8 cellular contexts compared by ENCODE assay signal in the genomic region with DNA sequence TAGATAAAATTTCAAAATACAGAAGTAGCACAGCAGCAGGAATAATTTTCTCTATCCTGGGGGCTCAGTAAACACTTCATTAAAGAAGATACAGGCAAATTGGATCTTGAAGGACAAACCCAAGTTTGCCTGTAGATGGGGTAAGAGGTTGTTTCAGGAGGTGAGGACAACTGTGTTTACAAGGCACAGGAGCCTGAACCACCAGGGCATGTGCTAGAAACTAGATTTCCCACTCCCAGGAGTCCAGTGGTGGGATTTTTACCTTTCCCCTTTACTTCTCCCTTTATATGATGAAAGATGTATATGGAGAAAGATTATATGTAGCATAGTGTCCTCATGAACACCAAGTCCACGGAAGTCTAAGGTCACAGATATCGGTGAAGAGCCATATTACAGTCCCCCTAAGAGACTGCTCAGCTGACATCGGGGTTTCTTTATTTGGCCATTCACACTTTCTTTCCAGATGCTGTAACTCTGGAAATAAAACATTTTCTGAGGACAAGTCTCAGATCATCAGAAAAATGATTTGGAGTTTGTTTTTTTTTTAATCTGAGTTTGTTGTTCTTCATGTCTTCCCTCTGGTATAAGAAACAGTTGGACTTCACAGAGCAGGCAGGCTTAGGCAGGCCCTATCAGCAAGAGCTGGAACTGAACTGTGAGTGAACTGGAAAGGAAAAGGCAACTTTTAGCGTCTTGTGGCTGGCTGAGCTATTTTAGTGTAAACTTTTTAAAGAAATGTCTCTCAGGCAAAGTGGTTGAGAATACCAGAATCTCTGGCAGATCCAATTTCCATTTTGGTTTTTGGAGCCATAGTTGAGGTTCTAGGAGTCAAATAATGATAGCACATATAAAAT. TPM values are rescaled to one million over a fixed set of nuclear protein-coding genes. Genes with fewer than 3 reads are reported as not detected.
DNase-seq lines count a peak whose midpoint lies in the region; ATAC-seq and TF ChIP-seq lines count a peak whose summit lies in the region.

No MANE protein-coding gene starts in this region.

- no peaks in the 10 kb centered on the region for H3K9me3 Mint-ChIP-seq in activated T-cell treated with anti-CD3 and anti-CD28 coated beads, Interleukin-2, amount 50 U/mL, for 24 hours
- no peaks in the 10 kb centered on the region for H3K9me3 Mint-ChIP-seq in natural killer cell

- no peaks in the 10 kb centered on the region for H3K4me1 ChIP-seq in body of pancreas

- no peaks in the 10 kb centered on the region for H3K27me3 ChIP-seq in body of pancreas

- ATAC-seq in natural killer cell, result peak; percentile 75 to 91 (median 88)
- no peak for ATAC-seq in body of pancreas
- ATAC-seq in HG03469 (IDR thresholded peaks at IDR 0.05; ENCODE audit: unreplicated experiment), result no peak

- intact Hi-C loops in natural killer cell (cut with micrococcal nuclease), result loop anchor here (1.0 to 2.0 kb wide), 3 partner anchors 9 to 136 kb away; no protein-coding TSS in a partner anchor
- intact Hi-C loops in body of pancreas (cut with DNase I), result no loop called here

- H3K4me3 Mint-ChIP-seq in activated T-cell treated with anti-CD3 and anti-CD28 coated beads, Interleukin-2, amount 50 U/mL, for 24 hours, result no peak overlapping the region
- no peak overlapping the region for H3K4me3 Mint-ChIP-seq in natural killer cell

- no peaks in the 10 kb centered on the region for H3K36me3 Mint-ChIP-seq in activated T-cell treated with anti-CD3 and anti-CD28 coated beads, Interleukin-2, amount 50 U/mL, for 24 hours (ENCODE audit: low read depth)
- no peaks in the 10 kb centered on the region for H3K36me3 Mint-ChIP-seq in natural killer cell

- TF ChIP-seq CTCF in natural killer cell (IDR thresholded peaks at IDR 0.05) (peak; percentile 74), body of pancreas (IDR thresholded peaks at IDR 0.05) (peak in 1 of 7 experiments; percentile 23)

- no peaks in the 10 kb centered on the region for H3K9me3 ChIP-seq in body of pancreas

- H3K4me1 Mint-ChIP-seq in activated T-cell treated with anti-CD3 and anti-CD28 coated beads, Interleukin-2, amount 50 U/mL, for 24 hours (ENCODE audit: low read depth), result peaks cover 58% of the 10 kb centered on the region
- H3K4me1 Mint-ChIP-seq in natural killer cell, result peaks cover 54 to 60% of the 10 kb centered on the region in 2 donors

- H3K36me3 ChIP-seq in body of pancreas (replicated peaks in 1 of 2; ENCODE audit: insufficient read depth in 1 of 2, low read depth in 2 of 2), result no peaks in the 10 kb centered on the region

- DNase-seq in activated T-cell treated with anti-CD3 and anti-CD28 coated beads, Interleukin-2, amount 50 U/mL, for 24 hours, result no peak
- DNase-seq in activated T-cell treated with anti-CD3 and anti-CD28 coated beads for 4 hours (no peak), LHCN-M2 (ENCODE audit: low read depth) (peak; percentile 33), cerebellum (ENCODE audit: low spot score) (peak; percentile 31), natural killer cell (no peak), body of pancreas (no peak), middle frontal gyrus (ENCODE audit: extremely low spot score, low spot score) (no peak)

- WGBS in body of pancreas, 2 donors, result 87 to 93% methylated on average over 4 of the region's 4 CpGs

- TF ChIP-seq POLR2A in body of pancreas (IDR thresholded peaks at IDR 0.05), result no peak

- H3K27ac ChIP-seq in body of pancreas, result no peak overlapping the region

- peak overlapping the region; percentile 88 for H3K27ac Mint-ChIP-seq in activated T-cell treated with anti-CD3 and anti-CD28 coated beads, Interleukin-2, amount 50 U/mL, for 24 hours
- H3K27ac Mint-ChIP-seq in natural killer cell, result peak overlapping the region; percentile 84 to 93

- H3K27me3 Mint-ChIP-seq in activated T-cell treated with anti-CD3 and anti-CD28 coated beads, Interleukin-2, amount 50 U/mL, for 24 hours, result no peaks in the 10 kb centered on the region
- no peaks in the 10 kb centered on the region for H3K27me3 Mint-ChIP-seq in natural killer cell (ENCODE audit: low read depth in 2 of 2)

- no peak overlapping the region for H3K4me3 ChIP-seq in body of pancreas

RNA-seq across cellular contexts. Expression of gene EVL, which starts 8.0 kb away (rescaled TPM):
- total RNA-seq in LHCN-M2 (2014; rRNA removed) (24.1 and 169 TPM in 2 replicates), cerebellum (120 TPM), natural killer cell (1,000 to 10,000 TPM in 1 of 3 donors, 100 to 1,000 TPM in 2; 882 to 1,108 (median 986) TPM), body of pancreas (10 to 100 TPM; 22.3 to 57.7 TPM)
- 23.0 TPM for polyA plus RNA-seq in LHCN-M2 (2012)

Comparison
In these comparisons a context has a peak if more than half of its experiments do, and no peak if none do; other contexts are left out.
1. DNase-seq: peak in LHCN-M2 (single experiment) and cerebellum (single experiment); none in activated T-cell treated with anti-CD3 and anti-CD28 coated beads, Interleukin-2, amount 50 U/mL, for 24 hours (single experiment), activated T-cell treated with anti-CD3 and anti-CD28 coated beads for 4 hours (single experiment), natural killer cell (single experiment), body of pancreas (0 of 4) and middle frontal gyrus (single experiment).
2. ATAC-seq: peak in natural killer cell (3 of 3); none in body of pancreas (single experiment) and HG03469 (single experiment).